1 cellular context compared by ENCODE assay signal in the genomic region with DNA sequence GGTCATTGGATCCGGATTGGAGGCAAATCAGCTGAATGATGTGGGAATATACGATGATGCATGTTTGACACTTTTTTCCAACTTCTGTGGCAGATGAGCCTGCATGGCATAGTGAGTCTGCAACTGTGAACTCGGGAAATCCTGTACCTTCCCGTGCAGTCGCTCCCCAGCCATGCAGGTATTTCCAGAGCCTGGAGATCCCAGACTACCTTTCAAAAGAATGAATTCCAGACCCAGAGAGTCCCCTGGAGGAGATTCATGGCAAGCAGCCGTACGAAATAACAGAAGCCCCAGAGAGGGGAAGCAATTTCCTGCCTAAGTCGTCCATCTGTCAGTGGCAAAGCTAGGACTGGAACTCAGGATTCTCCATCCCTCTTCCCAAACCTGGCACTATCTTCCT.
TF ChIP-seq lines count a peak whose summit lies in the region.

No MANE protein-coding gene starts in this region.

TF ChIP-seq in WTC11, 78 proteins besides CTCF, POLR2A, EP300 and RAD21 (continued from another document):
- no peak for TF ChIP-seq JAZF1 (CRISPR knock-in tag; IDR thresholded peaks at IDR 0.05)
- no peak for TF ChIP-seq OVOL2 (CRISPR knock-in tag; IDR thresholded peaks at IDR 0.05; ENCODE audit: borderline replicate concordance)
- no peak for TF ChIP-seq ATF3 (CRISPR knock-in tag; conservative IDR thresholded peaks at IDR 0.05)
- TF ChIP-seq TP53 (CRISPR knock-in tag; IDR thresholded peaks at IDR 0.05) = no peak
- TF ChIP-seq ZNF423 (CRISPR knock-in tag; IDR thresholded peaks at IDR 0.05) = no peak
- no peak for TF ChIP-seq AR (CRISPR knock-in tag; IDR thresholded peaks at IDR 0.05)
- no peak for TF ChIP-seq E2F4 (CRISPR knock-in tag; IDR thresholded peaks at IDR 0.05; ENCODE audit: borderline replicate concordance, low read depth)
- no peak for TF ChIP-seq USF2 (CRISPR knock-in tag; IDR thresholded peaks at IDR 0.05)
- TF ChIP-seq, protein P1, sequence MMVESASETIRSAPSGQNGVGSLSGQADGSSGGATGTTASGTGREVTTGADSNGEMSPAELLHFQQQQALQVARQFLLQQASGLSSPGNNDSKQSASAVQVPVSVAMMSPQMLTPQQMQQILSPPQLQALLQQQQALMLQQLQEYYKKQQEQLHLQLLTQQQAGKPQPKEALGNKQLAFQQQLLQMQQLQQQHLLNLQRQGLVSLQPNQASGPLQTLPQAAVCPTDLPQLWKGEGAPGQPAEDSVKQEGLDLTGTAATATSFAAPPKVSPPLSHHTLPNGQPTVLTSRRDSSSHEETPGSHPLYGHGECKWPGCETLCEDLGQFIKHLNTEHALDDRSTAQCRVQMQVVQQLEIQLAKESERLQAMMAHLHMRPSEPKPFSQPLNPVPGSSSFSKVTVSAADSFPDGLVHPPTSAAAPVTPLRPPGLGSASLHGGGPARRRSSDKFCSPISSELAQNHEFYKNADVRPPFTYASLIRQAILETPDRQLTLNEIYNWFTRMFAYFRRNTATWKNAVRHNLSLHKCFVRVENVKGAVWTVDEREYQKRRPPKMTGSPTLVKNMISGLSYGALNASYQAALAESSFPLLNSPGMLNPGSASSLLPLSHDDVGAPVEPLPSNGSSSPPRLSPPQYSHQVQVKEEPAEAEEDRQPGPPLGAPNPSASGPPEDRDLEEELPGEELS (CRISPR knock-in tag; IDR thresholded peaks at IDR 0.05) = no peak
- no peak for TF ChIP-seq ZBTB21 (CRISPR knock-in tag; IDR thresholded peaks at IDR 0.05; ENCODE audit: borderline replicate concordance)
- TF ChIP-seq TEAD1 (CRISPR knock-in tag; IDR thresholded peaks at IDR 0.05) = no peak
- TF ChIP-seq IRF2 (CRISPR knock-in tag; IDR thresholded peaks at IDR 0.05; ENCODE audit: borderline replicate concordance, low read depth) = no peak
